ENCODE assay signal across 11 cellular contexts in genomic region chr7:6481445-6481844, GRCh38. TPM values are rescaled to one million over a fixed set of nuclear protein-coding genes. Genes with fewer than 3 reads are reported as not detected.
DNase-seq lines count a peak whose midpoint lies in the region; ATAC-seq and TF ChIP-seq lines count a peak whose summit lies in the region.
"Had no signal": no experiment of that assay in that cellular context is flagged by ENCODE, and none has a peak within 500 bp of the region (broad histone marks: within the 10 kb centered on the region; RNA-seq: fewer than 3 reads in every experiment).

No MANE protein-coding gene starts in this region.

- no peak overlapping the region for H2BK12ac ChIP-seq in H9 (ENCODE audit: insufficient read length, low read depth, low read length)

- H3K4ac ChIP-seq in H9 (ENCODE audit: low read depth, low read length): no peak overlapping the region

- no peaks in the 10 kb centered on the region for H4K20me1 ChIP-seq in H9 (ENCODE audit: control insufficient read depth, insufficient read depth, insufficient read length)

- H3K36me3 Mint-ChIP-seq in H9 (ENCODE audit: insufficient read depth in 1 of 3, low read depth in 3 of 3): peaks cover 9 to 31% (median 22%) of the 10 kb centered on the region in 3 experiments
- H3K36me3 Mint-ChIP-seq in natural killer cell: no peaks in the 10 kb centered on the region

- H3K27me3 Mint-ChIP-seq in H9 (ENCODE audit: low read depth) (peaks cover 10% of the 10 kb centered on the region), natural killer cell (ENCODE audit: low read depth in 2 of 2) (no peaks in the 10 kb centered on the region)

- H3K23ac ChIP-seq in H9 (ENCODE audit: insufficient read length, low read depth, low read length): no peak overlapping the region

- H3K79me1 ChIP-seq in H9 (ENCODE audit: insufficient read depth, low read depth, low read length, poor library complexity, severe bottlenecking): peaks cover 7% of the 10 kb centered on the region

- H3K36me3 ChIP-seq in ascending aorta: no peaks in the 10 kb centered on the region
- peaks cover 0 to 52% (median 0%) of the 10 kb centered on the region in 9 donors for H3K36me3 ChIP-seq in heart right ventricle

- H3K9ac ChIP-seq in H9 (ENCODE audit: extremely low read depth, insufficient read length, low read length): no peak overlapping the region

- H3K4me1 Mint-ChIP-seq in H9 (peaks cover 26% of the 10 kb centered on the region in 2 experiments), natural killer cell (peaks cover 63 to 70% of the 10 kb centered on the region in 2 donors)

- H2BK120ac ChIP-seq in H9 (ENCODE audit: low read depth, low read length, poor library complexity, severe bottlenecking): no peak overlapping the region

- H4K91ac ChIP-seq in H9 (ENCODE audit: insufficient read length, low read depth, low read length): no peak overlapping the region

- intact Hi-C loops in ascending aorta (cut with DNase I) (no loop called here), natural killer cell (cut with micrococcal nuclease) (no loop called here), posterior cingulate gyrus (cut with DNase I) (no loop called here), heart right ventricle (cut with DNase I) (no loop called here)

- H3K27me3 ChIP-seq in H9 (ENCODE audit: insufficient read depth, low read length) (no peaks in the 10 kb centered on the region), ascending aorta (no peaks in the 10 kb centered on the region), heart right ventricle (no peaks in the 10 kb centered on the region)

- no peak overlapping the region for H3K18ac ChIP-seq in H9 (ENCODE audit: insufficient read length, low read depth, low read length)

- peaks cover 3% of the 10 kb centered on the region for H3K23me2 ChIP-seq in H9 (ENCODE audit: insufficient read length, low read depth, low read length, poor library complexity, severe bottlenecking)

- H2BK5ac ChIP-seq in H9 (ENCODE audit: insufficient read length, low read length): no peak overlapping the region

- H3K4me1 ChIP-seq in H9 (ENCODE audit: insufficient read depth, low read length) (no peaks in the 10 kb centered on the region; the same call in 1 of the 2 replicates), ascending aorta (peaks cover 24 to 40% of the 10 kb centered on the region in 2 donors), heart right ventricle (peaks cover 7 to 65% (median 55%) of the 10 kb centered on the region in 9 donors)

- no peak for TF ChIP-seq CTCF in AG09309 (IDR thresholded peaks at IDR 0.05; ENCODE audit: control insufficient read depth, insufficient read depth, low read depth, low read length, missing control alignments)
- no peak for TF ChIP-seq CTCF in H9 (conservative IDR thresholded peaks at IDR 0.05)
- no peak for TF ChIP-seq CTCF in ascending aorta (IDR thresholded peaks at IDR 0.05)
- no peak for TF ChIP-seq CTCF in natural killer cell (IDR thresholded peaks at IDR 0.05)
- TF ChIP-seq CTCF in heart right ventricle (IDR thresholded peaks at IDR 0.05): no peak

- H4K8ac ChIP-seq in H9 (replicated peaks; ENCODE audit: insufficient read length, low read depth, low read length): no peak overlapping the region

- DNase-seq in AG09309 (ENCODE audit: low read depth): no peak
- DNase-seq in H9: no peak
- no peak for DNase-seq in ascending aorta (ENCODE audit: low spot score in 2 of 2)
- no peak for DNase-seq in natural killer cell
- no peak for DNase-seq in medulla oblongata (ENCODE audit: extremely low spot score)
- DNase-seq in posterior cingulate gyrus: no peak
- no peak for DNase-seq in heart right ventricle
- DNase-seq in epidermal melanocyte (ENCODE audit: insufficient read length, low spot score): no peak
- DNase-seq: activated effector memory CD4-positive, alpha-beta T cell treated with Interleukin-2 at 50 U/mL for 16 hours; effector memory CD4-positive, alpha-beta T cell; T1000 had no signal

- no peak overlapping the region for H3K14ac ChIP-seq in H9 (ENCODE audit: insufficient read depth, low read length)

- H2AFZ ChIP-seq in H9 (ENCODE audit: low read length): no peak overlapping the region

- H3K9me3 Mint-ChIP-seq in H9 (no peaks in the 10 kb centered on the region; a peak in 2 of 5 replicates), natural killer cell (no peaks in the 10 kb centered on the region)

- H3T11ph ChIP-seq in H9 (ENCODE audit: low read length): no peak overlapping the region

- H2BK15ac ChIP-seq in H9 (ENCODE audit: low read depth, low read length): no peak overlapping the region

- no peak overlapping the region for H4K5ac ChIP-seq in H9 (ENCODE audit: insufficient read length, low read depth, low read length)

- WGBS in H9 (ENCODE audit: extremely low coverage, insufficient read length, low lambda C conversion rate): no CpG with 5 or more reads among the region's 6 CpGs
- WGBS in heart right ventricle, 2 donors: 71 to 86% methylated on average over 6 of the region's 6 CpGs

- H3K56ac ChIP-seq in H9 (ENCODE audit: insufficient read length, low read depth, low read length): no peak overlapping the region

- H3K4me3 Mint-ChIP-seq in H9 (peak overlapping the region; percentile 36 to 60; a peak in 2 of 5 replicates), natural killer cell (peak overlapping the region; percentile 83)

- H3K27ac ChIP-seq in H9 (ENCODE audit: insufficient read length, low read depth, low read length) (no peak overlapping the region), ascending aorta (no peak overlapping the region), heart right ventricle (no peak overlapping the region)

- peaks cover 17% of the 10 kb centered on the region; the same call in 1 of the 2 replicates for H3K79me2 ChIP-seq in H9 (ENCODE audit: insufficient read depth, low read length)

- H3K27ac Mint-ChIP-seq in H9 (no peak overlapping the region; a peak in 1 of 7 replicates), natural killer cell (peak overlapping the region; percentile 33 to 94)

- H2BK20ac ChIP-seq in H9 (ENCODE audit: low read depth, low read length, poor library complexity, severe bottlenecking): no peak overlapping the region

- peak overlapping the region; percentile 21 for H3K4me3 ChIP-seq in AG09309 (ENCODE audit: control insufficient read depth, low read depth, low read length)
- peak overlapping the region; percentile 5 to 18 for H3K4me3 ChIP-seq in ascending aorta
- H3K4me3 ChIP-seq in heart right ventricle: peak overlapping the region in 1 of 10 donors; percentile 85

- no peak overlapping the region for H2AK5ac ChIP-seq in H9 (ENCODE audit: insufficient read length, low read length)

- no peaks in the 10 kb centered on the region for H3K9me3 ChIP-seq in H9 (ENCODE audit: control insufficient read depth, low read depth, low read length)
- H3K9me3 ChIP-seq in ascending aorta: no peaks in the 10 kb centered on the region
- H3K9me3 ChIP-seq in heart right ventricle: peaks cover 0 to 5% (median 0%) of the 10 kb centered on the region in 11 donors

- no peak overlapping the region for H3K4me2 ChIP-seq in H9 (ENCODE audit: insufficient read depth, insufficient read length, low read length)

- ATAC-seq in natural killer cell (no peak), heart right ventricle (no peak)

RNA-seq across cellular contexts. Expression of gene KDELR2, which starts 2.5 kb away (rescaled TPM):
- 86.5 and 91.8 TPM in 2 replicates for total RNA-seq in H9 (2021)
- total RNA-seq in ascending aorta: 105 TPM
- total RNA-seq in natural killer cell: 10 to 100 TPM; 56.2 to 60.2 (median 58.5) TPM
- total RNA-seq in heart right ventricle: 10 to 100 TPM; 38.8 to 78.4 (median 46.6) TPM
- polyA plus RNA-seq in heart right ventricle: 10 to 100 TPM; 29.3 to 92.4 TPM

RNA-seq across cellular contexts. Expression of gene DAGLB, which starts 33.7 kb away (rescaled TPM):
- total RNA-seq in H9 (2021): 41.9 and 46.4 TPM in 2 replicates
- 5.2 TPM for total RNA-seq in ascending aorta
- total RNA-seq in natural killer cell: 10 to 100 TPM; 20.3 to 25.6 (median 25.2) TPM
- 10 to 100 TPM in 1 of 10 donors, 1 to 10 TPM in 9; 4.8 to 10.5 (median 5.7) TPM for total RNA-seq in heart right ventricle
- polyA plus RNA-seq in heart right ventricle: 10 to 100 TPM in 1 of 2 donors, 1 to 10 TPM in 1; 7.3 to 12.9 TPM

Comparison
In these comparisons a context has a peak if more than half of its experiments do, and no peak if none do; other contexts are left out.
1. H3K27ac Mint-ChIP-seq: peak in natural killer cell (2 of 2); none in H9 (0 of 3).